Comparison of ENCODE assay signal across 16 cellular contexts in the genomic region with DNA sequence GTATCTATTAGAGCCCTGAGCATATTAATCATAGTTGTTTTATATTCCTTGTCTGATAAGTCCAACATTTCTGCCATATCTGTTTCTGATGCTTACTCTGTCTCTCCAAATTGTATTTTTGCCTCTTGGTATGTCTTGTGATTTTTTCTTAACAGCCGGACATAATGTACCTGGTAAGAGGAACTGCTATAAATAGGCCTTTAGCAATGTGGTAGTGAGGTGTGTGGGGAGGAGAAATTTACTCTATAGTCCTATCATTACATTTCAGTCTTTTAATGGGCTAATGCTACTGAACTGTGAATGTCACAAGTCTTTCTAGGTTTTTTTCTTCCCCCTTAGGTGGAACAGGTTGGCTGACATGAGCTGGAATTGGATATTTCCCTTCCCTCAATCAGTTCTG.
A peak's percentile ranks its signal among the peaks of the same experiment; 100 is the strongest.
DNase-seq lines count a peak whose midpoint lies in the region; ATAC-seq and TF ChIP-seq lines count a peak whose summit lies in the region.
"Had no signal": no experiment of that assay in that cellular context is flagged by ENCODE, and none has a peak within 500 bp of the region (broad histone marks: within the 10 kb centered on the region; RNA-seq: fewer than 3 reads in every experiment).

No MANE protein-coding gene starts in this region.

- WGBS in hepatocyte (ENCODE audit: low lambda C conversion rate, missing lambda C conversion rate) = 68% methylated on average over 1 of the region's 1 CpG
- no CpG with 5 or more reads among the region's 1 CpG for WGBS in trophoblast cell (ENCODE audit: extremely low coverage, insufficient coverage, insufficient read length)

- H3K79me2 ChIP-seq in hepatocyte (no peaks in the 10 kb centered on the region), trophoblast cell (ENCODE audit: control insufficient read depth, insufficient read depth, low read length, poor library complexity) (no peaks in the 10 kb centered on the region)

- no peak for TF ChIP-seq CTCF in hepatocyte (IDR thresholded peaks at IDR 0.05; ENCODE audit: poor library complexity)
- TF ChIP-seq CTCF in CD14-positive monocyte (IDR thresholded peaks at IDR 0.05) = no peak

- no peak overlapping the region for H3K23ac ChIP-seq in trophoblast cell (ENCODE audit: low read length)

- H2BK12ac ChIP-seq in trophoblast cell (ENCODE audit: low read length) = no peak overlapping the region

- intact Hi-C loops in left ventricle myocardium superior (cut with micrococcal nuclease) (no loop called here), Right ventricle myocardium inferior (cut with DNase I) (no loop called here), CD14-positive monocyte (cut with micrococcal nuclease) (no loop called here)

- H4K91ac ChIP-seq in trophoblast cell (ENCODE audit: low read depth, low read length) = no peak overlapping the region

- ATAC-seq in left ventricle myocardium superior = peak; percentile 48
- ATAC-seq in Right ventricle myocardium inferior = no peak
- ATAC-seq in stimulated activated effector memory CD8-positive, alpha-beta T cell treated with anti-CD3 and anti-CD28 coated beads, Interleukin-12 subunit alpha, Interleukin-12 subunit beta, amount 100 ng/mL, for 72 hours = no peak
- ATAC-seq in T-cell (replicated peaks in 1 of 4) = no peak
- ATAC-seq: HCT116 had no signal

- H2AK5ac ChIP-seq in trophoblast cell (ENCODE audit: low read length) = no peak overlapping the region

- no peak overlapping the region for H3K27ac Mint-ChIP-seq in stimulated activated effector memory CD8-positive, alpha-beta T cell treated with anti-CD3 and anti-CD28 coated beads, Interleukin-12 subunit alpha, Interleukin-12 subunit beta, amount 100 ng/mL, for 72 hours
- H3K27ac Mint-ChIP-seq in T-cell = no peak overlapping the region
- no peak overlapping the region for H3K27ac Mint-ChIP-seq in CD14-positive monocyte
- H3K27ac Mint-ChIP-seq: CD4-positive, alpha-beta T cell; HFFc6 had no signal

- H3K27me3 ChIP-seq in hepatocyte (no peaks in the 10 kb centered on the region), trophoblast cell (ENCODE audit: insufficient read depth, low read length) (no peaks in the 10 kb centered on the region)
- H3K27me3 ChIP-seq: BE2C had no signal

- no peaks in the 10 kb centered on the region for H3K36me3 ChIP-seq in hepatocyte (replicated peaks; ENCODE audit: insufficient read depth, low read depth)
- H3K36me3 ChIP-seq in trophoblast cell (ENCODE audit: control insufficient read depth in 1 of 2, insufficient read depth in 2 of 2, low read length in 2 of 2) = no peaks in the 10 kb centered on the region
- H3K36me3 ChIP-seq: BE2C had no signal

- H3K4me3 ChIP-seq in hepatocyte = no peak overlapping the region
- no peak overlapping the region for H3K4me3 ChIP-seq in trophoblast cell (ENCODE audit: low read depth, low read length)

- no peak overlapping the region for H2BK120ac ChIP-seq in trophoblast cell (ENCODE audit: insufficient read depth, low read length, poor library complexity)

- no peaks in the 10 kb centered on the region for H3K4me1 ChIP-seq in hepatocyte (ENCODE audit: insufficient read depth)
- peaks cover 0 to 3% of the 10 kb centered on the region in 2 experiments for H3K4me1 ChIP-seq in trophoblast cell (ENCODE audit: control insufficient read depth in 1 of 2, insufficient read depth in 2 of 2, low read length in 2 of 2)
- H3K4me1 ChIP-seq: BE2C, Caco-2 had no signal

- no peak overlapping the region for H4K8ac ChIP-seq in trophoblast cell (ENCODE audit: low read depth, low read length)

- H3K79me1 ChIP-seq in trophoblast cell (ENCODE audit: low read length) = peaks cover 2% of the 10 kb centered on the region

- H3K27me3 Mint-ChIP-seq in T-cell (no peaks in the 10 kb centered on the region), CD14-positive monocyte (ENCODE audit: low read depth in 3 of 3) (peaks cover 0 to 2% (median 0%) of the 10 kb centered on the region in 3 donors)
- H3K27me3 Mint-ChIP-seq: CD4-positive, alpha-beta T cell had no signal

- H3K14ac ChIP-seq in trophoblast cell (ENCODE audit: low read length) = no peak overlapping the region

- H2BK5ac ChIP-seq in trophoblast cell (ENCODE audit: low read depth, low read length, poor library complexity) = no peak overlapping the region

- no peak overlapping the region for H4K12ac ChIP-seq in trophoblast cell (ENCODE audit: low read depth, low read length)

- CTCF ChIA-PET in T-cell (lab: Charles Lee) = no interaction called here

- no peak overlapping the region for H3K4ac ChIP-seq in trophoblast cell (ENCODE audit: low read depth, low read length)

- POLR2A ChIA-PET in T-cell (lab: Charles Lee) = interaction anchor here in 1 of 2 donors (1.0 kb wide), 1 partner anchor 31 kb away, joined by 3 read pairs; no protein-coding TSS in a partner anchor

- H3K4me1 Mint-ChIP-seq in stimulated activated effector memory CD8-positive, alpha-beta T cell treated with anti-CD3 and anti-CD28 coated beads, Interleukin-12 subunit alpha, Interleukin-12 subunit beta, amount 100 ng/mL, for 72 hours = no peaks in the 10 kb centered on the region
- H3K4me1 Mint-ChIP-seq in T-cell (no peaks in the 10 kb centered on the region), CD14-positive monocyte (no peaks in the 10 kb centered on the region)

- H3K9me2 ChIP-seq in hepatocyte (replicated peaks; ENCODE audit: insufficient read depth) = no peaks in the 10 kb centered on the region

- no peak overlapping the region for H3K4me3 Mint-ChIP-seq in stimulated activated effector memory CD8-positive, alpha-beta T cell treated with anti-CD3 and anti-CD28 coated beads, Interleukin-12 subunit alpha, Interleukin-12 subunit beta, amount 100 ng/mL, for 72 hours
- H3K4me3 Mint-ChIP-seq in T-cell (no peak overlapping the region), CD14-positive monocyte (no peak overlapping the region)
- H3K4me3 Mint-ChIP-seq: CD4-positive, alpha-beta T cell; HFFc6 had no signal

- H3K9ac ChIP-seq in trophoblast cell (ENCODE audit: low read length) = no peak overlapping the region

- H3K18ac ChIP-seq in trophoblast cell (ENCODE audit: low read length) = no peak overlapping the region

- no peak for DNase-seq in left ventricle myocardium superior
- no peak for DNase-seq in Right ventricle myocardium inferior (ENCODE audit: missing footprints)
- DNase-seq in hepatocyte (ENCODE audit: low spot score) = no peak
- DNase-seq in trophoblast cell = peak in 1 of 2 donors; percentile 1
- DNase-seq in stimulated activated effector memory CD8-positive, alpha-beta T cell treated with anti-CD3 and anti-CD28 coated beads, Interleukin-12 subunit alpha, Interleukin-12 subunit beta, amount 100 ng/mL, for 72 hours (ENCODE audit: low spot score in 2 of 2) = no peak
- no peak for DNase-seq in T-cell
- no peak for DNase-seq in CD14-positive monocyte (ENCODE audit: low spot score)
- DNase-seq: ACHN; BE2C; C1 segment of cervical spinal cord; Caco-2; CD4-positive, alpha-beta T cell; H7; HFFc6 had no signal

- H4K20me1 ChIP-seq in hepatocyte (ENCODE audit: insufficient read depth, poor library complexity, severe bottlenecking) = no peaks in the 10 kb centered on the region

- H2AFZ ChIP-seq in hepatocyte = no peak overlapping the region
- H2AFZ ChIP-seq in trophoblast cell (ENCODE audit: insufficient read depth, low read length, poor library complexity) = no peak overlapping the region

- H3K4me2 ChIP-seq in hepatocyte (peak overlapping the region; percentile 17), trophoblast cell (ENCODE audit: low read length) (no peak overlapping the region)

- H3K9me3 Mint-ChIP-seq in stimulated activated effector memory CD8-positive, alpha-beta T cell treated with anti-CD3 and anti-CD28 coated beads, Interleukin-12 subunit alpha, Interleukin-12 subunit beta, amount 100 ng/mL, for 72 hours = peaks cover 11% of the 10 kb centered on the region
- H3K9me3 Mint-ChIP-seq in T-cell (peaks cover 11 to 19% (median 16%) of the 10 kb centered on the region in 3 donors), CD14-positive monocyte (peaks cover 0 to 2% (median 0%) of the 10 kb centered on the region in 7 donors)

- H3K9me3 ChIP-seq in hepatocyte (ENCODE audit: low read depth) (no peaks in the 10 kb centered on the region), trophoblast cell (ENCODE audit: insufficient read depth, low read depth, low read length) (no peaks in the 10 kb centered on the region)
- H3K9me3 ChIP-seq: BE2C, Caco-2 had no signal

- no peaks in the 10 kb centered on the region for H3K36me3 Mint-ChIP-seq in stimulated activated effector memory CD8-positive, alpha-beta T cell treated with anti-CD3 and anti-CD28 coated beads, Interleukin-12 subunit alpha, Interleukin-12 subunit beta, amount 100 ng/mL, for 72 hours
- H3K36me3 Mint-ChIP-seq in T-cell (no peaks in the 10 kb centered on the region), CD14-positive monocyte (no peaks in the 10 kb centered on the region)

- peak overlapping the region; percentile 7 for H3K27ac ChIP-seq in hepatocyte
- peak overlapping the region; percentile 74 for H3K27ac ChIP-seq in trophoblast cell (ENCODE audit: low read depth, low read length)
- H3K27ac ChIP-seq: HL-60 had no signal
